ENCODE assay signal across 22 cellular contexts in the genomic region with DNA sequence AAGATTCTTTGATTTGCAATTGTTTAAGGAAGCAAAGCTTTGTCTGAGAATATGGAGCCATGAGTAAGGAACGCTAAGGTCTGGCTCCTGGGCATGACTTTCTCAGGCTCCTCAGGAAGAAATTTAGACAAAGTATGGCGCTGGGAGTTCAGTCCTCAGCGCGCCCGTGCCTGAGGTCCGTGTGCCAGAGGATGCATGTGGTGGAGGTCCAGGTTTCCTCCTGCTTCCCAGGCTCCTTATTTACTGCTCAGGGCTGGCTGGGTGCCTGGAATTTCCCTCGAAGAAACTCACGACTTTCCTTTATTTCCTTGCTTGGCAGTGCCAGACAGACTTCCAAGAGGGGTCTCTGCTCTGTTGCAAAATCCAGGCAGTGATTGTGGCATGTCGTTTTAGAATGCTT. TPM values are rescaled to one million over a fixed set of nuclear protein-coding genes. Genes with fewer than 3 reads are reported as not detected.
A peak's percentile ranks its signal among the peaks of the same experiment; 100 is the strongest.
DNase-seq lines count a peak whose midpoint lies in the region; ATAC-seq and TF ChIP-seq lines count a peak whose summit lies in the region.
"Had no signal": no experiment of that assay in that cellular context is flagged by ENCODE, and none has a peak within 500 bp of the region (broad histone marks: within the 10 kb centered on the region; RNA-seq: fewer than 3 reads in every experiment).

No MANE protein-coding gene starts in this region.

- no peaks in the 10 kb centered on the region for H3K4me1 ChIP-seq in neural progenitor cell
- H3K4me1 ChIP-seq: A549; BE2C; BLaER1 treated with 17β-estradiol and CSF1 and Interleukin-3, amounts not matched to agents 10 nM and 100 nM; HAP-1 had no signal

- no peaks in the 10 kb centered on the region for H3K79me2 ChIP-seq in neural progenitor cell (ENCODE audit: low read depth)

- H4K20me1 ChIP-seq in neural progenitor cell (ENCODE audit: low read depth), result no peaks in the 10 kb centered on the region
- H4K20me1 ChIP-seq: BLaER1 treated with 17β-estradiol and CSF1 and Interleukin-3, amounts not matched to agents 10 nM and 100 nM had no signal

- CTCF ChIA-PET in WTC11 (lab: Charles Lee), result interaction anchor here (1.3 kb wide), 1 partner anchor 30 kb away, joined by 3 read pairs; no protein-coding TSS in a partner anchor

- H3K9ac ChIP-seq in neural progenitor cell, result no peak overlapping the region
- H3K9ac ChIP-seq: BLaER1 treated with 17β-estradiol and CSF1 and Interleukin-3, amounts not matched to agents 10 nM and 100 nM had no signal

- H3K4me3 ChIP-seq in neural progenitor cell, result no peak overlapping the region
- H3K4me3 ChIP-seq: A549; BLaER1 treated with 17β-estradiol and CSF1 and Interleukin-3, amounts not matched to agents 10 nM and 100 nM; HAP-1 had no signal

- peak; percentile 62 for ATAC-seq in WTC11
- ATAC-seq in HG03378 (IDR thresholded peaks at IDR 0.05; ENCODE audit: unreplicated experiment), result no peak
- no peak for ATAC-seq in GM18502 (IDR thresholded peaks at IDR 0.05; ENCODE audit: poor library complexity, unreplicated experiment)
- ATAC-seq: A549 had no signal

- H3K27me3 Mint-ChIP-seq in WTC11 (ENCODE audit: low read depth) (no peaks in the 10 kb centered on the region), neural progenitor cell (ENCODE audit: insufficient read depth, low read depth) (no peaks in the 10 kb centered on the region)
- H3K27me3 Mint-ChIP-seq: CD4-positive, alpha-beta T cell had no signal

- H3K36me3 ChIP-seq in neural progenitor cell, result no peaks in the 10 kb centered on the region
- H3K36me3 ChIP-seq: BE2C; BLaER1 treated with 17β-estradiol and CSF1 and Interleukin-3, amounts not matched to agents 10 nM and 100 nM; HAP-1 had no signal

- POLR2A ChIA-PET in WTC11 (lab: Charles Lee), result no interaction called here

- no peak overlapping the region for H3K4me3 Mint-ChIP-seq in WTC11
- H3K4me3 Mint-ChIP-seq in neural progenitor cell, result no peak overlapping the region
- H3K4me3 Mint-ChIP-seq: CD14-positive monocyte; CD4-positive, alpha-beta T cell; CD8-positive, alpha-beta memory T cell; HFFc6 had no signal

- H3K27ac ChIP-seq in neural progenitor cell, result no peak overlapping the region
- H3K27ac ChIP-seq: A549; BLaER1 treated with 17β-estradiol and CSF1 and Interleukin-3, amounts not matched to agents 10 nM and 100 nM had no signal

- peak overlapping the region; percentile 27 for H2AFZ ChIP-seq in neural progenitor cell (replicated peaks)

- H3K27ac Mint-ChIP-seq in WTC11 (no peak overlapping the region), neural progenitor cell (no peak overlapping the region)
- H3K27ac Mint-ChIP-seq: CD4-positive, alpha-beta T cell; CD8-positive, alpha-beta memory T cell; HFFc6 had no signal

- DNase-seq in Daoy (ENCODE audit: low read depth), result peak; percentile 34
- DNase-seq in H4 (ENCODE audit: low spot score), result peak; percentile 18
- no peak for DNase-seq in WTC11 (ENCODE audit: low spot score)
- no peak for DNase-seq in neural progenitor cell (ENCODE audit: low spot score)
- no peak for DNase-seq in UCSD-AML1 (lab: John Stamatoyannopoulos, UW; ENCODE audit: unreplicated experiment)
- DNase-seq: 8988T; ACHN; AML-193; BE2C; CD4-positive, alpha-beta T cell; CD8-positive, alpha-beta memory T cell; DMS 273 treated with DMSO at 0.1 percent for 48 hours; DMS79; GF-D8; HFFc6 had no signal

- no peaks in the 10 kb centered on the region for H3K27me3 ChIP-seq in neural progenitor cell
- H3K27me3 ChIP-seq: BE2C; BLaER1 treated with 17β-estradiol and CSF1 and Interleukin-3, amounts not matched to agents 10 nM and 100 nM had no signal

- H3K36me3 Mint-ChIP-seq in WTC11 (no peaks in the 10 kb centered on the region), neural progenitor cell (no peaks in the 10 kb centered on the region)
- H3K36me3 Mint-ChIP-seq: CD14-positive monocyte; CD8-positive, alpha-beta memory T cell had no signal

- H3K9me3 Mint-ChIP-seq in WTC11 (no peaks in the 10 kb centered on the region), neural progenitor cell (no peaks in the 10 kb centered on the region)
- H3K9me3 Mint-ChIP-seq: CD4-positive, alpha-beta T cell; CD8-positive, alpha-beta memory T cell had no signal

- no peaks in the 10 kb centered on the region for H3K9me3 ChIP-seq in neural progenitor cell (ENCODE audit: low read depth)
- H3K9me3 ChIP-seq: A549; BE2C; BLaER1 treated with 17β-estradiol and CSF1 and Interleukin-3, amounts not matched to agents 10 nM and 100 nM; HAP-1 had no signal

- H3K4me1 Mint-ChIP-seq in WTC11 (peaks cover 10% of the 10 kb centered on the region), neural progenitor cell (no peaks in the 10 kb centered on the region)
- H3K4me1 Mint-ChIP-seq: CD14-positive monocyte; CD8-positive, alpha-beta memory T cell had no signal

- no peaks in the 10 kb centered on the region for H3F3A ChIP-seq in neural progenitor cell (ENCODE audit: low read depth)

- TF ChIP-seq CTCF in WTC11 (IDR thresholded peaks at IDR 0.05), result no peak
- no peak for TF ChIP-seq CTCF in neural progenitor cell (IDR thresholded peaks at IDR 0.05)

- no peak overlapping the region for H3K4me2 ChIP-seq in neural progenitor cell
- H3K4me2 ChIP-seq: A549; BLaER1 treated with 17β-estradiol and CSF1 and Interleukin-3, amounts not matched to agents 10 nM and 100 nM had no signal

TF ChIP-seq in WTC11, 78 proteins besides CTCF, POLR2A, EP300 and RAD21:
- TF ChIP-seq, protein P1, sequence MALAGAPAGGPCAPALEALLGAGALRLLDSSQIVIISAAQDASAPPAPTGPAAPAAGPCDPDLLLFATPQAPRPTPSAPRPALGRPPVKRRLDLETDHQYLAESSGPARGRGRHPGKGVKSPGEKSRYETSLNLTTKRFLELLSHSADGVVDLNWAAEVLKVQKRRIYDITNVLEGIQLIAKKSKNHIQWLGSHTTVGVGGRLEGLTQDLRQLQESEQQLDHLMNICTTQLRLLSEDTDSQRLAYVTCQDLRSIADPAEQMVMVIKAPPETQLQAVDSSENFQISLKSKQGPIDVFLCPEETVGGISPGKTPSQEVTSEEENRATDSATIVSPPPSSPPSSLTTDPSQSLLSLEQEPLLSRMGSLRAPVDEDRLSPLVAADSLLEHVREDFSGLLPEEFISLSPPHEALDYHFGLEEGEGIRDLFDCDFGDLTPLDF (CRISPR knock-in tag; IDR thresholded peaks at IDR 0.05), result no peak
- TF ChIP-seq CREB1 (CRISPR knock-in tag; IDR thresholded peaks at IDR 0.05) (no peak), TEAD1 (CRISPR knock-in tag; IDR thresholded peaks at IDR 0.05) (no peak), ZNF263 (CRISPR knock-in tag; IDR thresholded peaks at IDR 0.05; ENCODE audit: low read depth) (no peak)
TF ChIP-seq in WTC11: peak in this region for 0.

RNA-seq across cellular contexts. Expression of a gene that starts 13.2 kb away (rescaled TPM):
- 2.7 and 3.8 TPM in 2 replicates for total RNA-seq in Daoy (2014; rRNA removed; shearing (Covaris generic))
- total RNA-seq in H4 (2014; rRNA removed; shearing (Covaris generic)), result 0.29 and 1.9 TPM in 2 replicates
- total RNA-seq in WTC11 (2021) (not detected in 3 replicates), neural progenitor cell (ENCODE audit: low replicate concordance) (not detected in 2 replicates)
- total RNA-seq: CD4-positive, alpha-beta T cell; G401; HFFc6 had no signal

RNA-seq across cellular contexts. Expression of a gene that starts 25.9 kb away (rescaled TPM):
- 0.11 TPM in 1 of 2 replicates, not detected in the other for total RNA-seq in Daoy (2014; rRNA removed; shearing (Covaris generic))
- not detected in 2 replicates for total RNA-seq in H4 (2014; rRNA removed; shearing (Covaris generic))
- not detected in 3 replicates for total RNA-seq in WTC11 (2021)
- total RNA-seq in neural progenitor cell (ENCODE audit: low replicate concordance), result not detected in 2 replicates
- total RNA-seq: CD4-positive, alpha-beta T cell; CD8-positive, alpha-beta memory T cell; G401; HFFc6 had no signal

RNA-seq across cellular contexts. Expression of a gene that starts 26.0 kb away (rescaled TPM):
- not detected in 2 replicates for total RNA-seq in Daoy (2014; rRNA removed; shearing (Covaris generic))
- not detected in 2 replicates for total RNA-seq in H4 (2014; rRNA removed; shearing (Covaris generic))
- not detected in 3 replicates for total RNA-seq in WTC11 (2021)
- not detected in 2 replicates for total RNA-seq in neural progenitor cell (ENCODE audit: low replicate concordance)
- total RNA-seq: CD4-positive, alpha-beta T cell; CD8-positive, alpha-beta memory T cell; G401; HFFc6 had no signal

RNA-seq across cellular contexts. Expression of a gene that starts 43.2 kb away (rescaled TPM):
- total RNA-seq in Daoy (2014; rRNA removed; shearing (Covaris generic)), result not detected in 2 replicates
- total RNA-seq in H4 (2014; rRNA removed; shearing (Covaris generic)), result not detected in 2 replicates
- total RNA-seq in WTC11 (2021), result not detected in 3 replicates
- not detected in 2 replicates for total RNA-seq in neural progenitor cell (ENCODE audit: low replicate concordance)
- total RNA-seq: CD4-positive, alpha-beta T cell; CD8-positive, alpha-beta memory T cell; G401; HFFc6 had no signal

Comparison
In these comparisons a context has a peak if more than half of its experiments do, and no peak if none do; other contexts are left out.
1. DNase-seq: peak in Daoy (single experiment) and H4 (single experiment); none in WTC11 (single experiment), neural progenitor cell (single experiment) and UCSD-AML1 (single experiment).